In genomic region chr2:218301176-218301819, GRCh38 we compare ENCODE assay signal across 8 cellular contexts. TPM values are rescaled to one million over a fixed set of nuclear protein-coding genes. Genes with fewer than 3 reads are reported as not detected.
A peak's percentile ranks its signal among the peaks of the same experiment; 100 is the strongest.
DNase-seq lines count a peak whose midpoint lies in the region; ATAC-seq, FAIRE-seq and TF ChIP-seq lines count a peak whose summit lies in the region.

No MANE protein-coding gene starts in this region.

- H3K4me3 ChIP-seq in AG10803 (ENCODE audit: low read length) (no peak overlapping the region), H1 (ENCODE audit: extremely low read depth in 1 of 4, insufficient read depth in 2 of 4, low read depth in 3 of 4, low read length in 4 of 4) (no peak overlapping the region)

- H3K36me3 Mint-ChIP-seq in activated CD4-positive, alpha-beta memory T cell treated with anti-CD3 and anti-CD28 coated beads, Interleukin-2, amount 10 ng/mL, durations not matched to agents 7 days and 5 days (ENCODE audit: low read depth) = no peaks in the 10 kb centered on the region

- no peaks in the 10 kb centered on the region for H3K79me2 ChIP-seq in H1 (ENCODE audit: control insufficient read depth in 1 of 2, insufficient read depth in 2 of 2, low read length in 2 of 2)

- H3K9me3 ChIP-seq in H1 (ENCODE audit: insufficient read depth in 2 of 2, low read depth in 1 of 2, low read length in 1 of 2) = no peaks in the 10 kb centered on the region

- POLR2A ChIA-PET in activated CD4-positive, alpha-beta memory T cell treated with anti-CD3 and anti-CD28 coated beads, Interleukin-2, amount 10 ng/mL, durations not matched to agents 7 days and 5 days (lab: Charles Lee) = interaction anchor here (1.1 to 3.5 kb wide), 4 partner anchors 10 to 94 kb away, joined by 4 to 25 read pairs (median 6); no protein-coding TSS in a partner anchor
- POLR2A ChIA-PET in H1 (lab: Charles Lee; ENCODE audit: partially characterized antibody) = interaction anchor here (0.7 to 1.6 kb wide), 3 partner anchors 22 to 56 kb away, joined by 3 to 5 read pairs (median 3); partner anchors contain the start of gene CATIP

- H2BK20ac ChIP-seq in H1 (ENCODE audit: low read length) = no peak overlapping the region

- FAIRE-seq in H1 (lab: Jason Lieb, UNC) = peak; percentile 94

- H3K27ac Mint-ChIP-seq in activated CD4-positive, alpha-beta memory T cell treated with anti-CD3 and anti-CD28 coated beads, Interleukin-2, amount 10 ng/mL, durations not matched to agents 7 days and 5 days = no peak overlapping the region

- peaks cover 8% of the 10 kb centered on the region for H3K4me1 Mint-ChIP-seq in activated CD4-positive, alpha-beta memory T cell treated with anti-CD3 and anti-CD28 coated beads, Interleukin-2, amount 10 ng/mL, durations not matched to agents 7 days and 5 days

- TF ChIP-seq EP300 in H1 (IDR thresholded peaks at IDR 0.05; ENCODE audit: borderline replicate concordance in 1 of 2, low read depth in 2 of 2, low read length in 2 of 2) = no peak

- WGBS in H1 (ENCODE audit: extremely low coverage in 1 of 2, insufficient coverage in 1 of 2, insufficient read length in 1 of 2, insufficient replicate concordance in 2 of 2, low coverage in 1 of 2, low lambda C conversion rate in 2 of 2, missing lambda C conversion rate in 1 of 2), 2 experiments = 22% methylated on average over 9 of the region's 9 CpGs; no CpG with 5 or more reads in 1 of the 2 experiments

- H3K4me3 Mint-ChIP-seq in activated CD4-positive, alpha-beta memory T cell treated with anti-CD3 and anti-CD28 coated beads, Interleukin-2, amount 10 ng/mL, durations not matched to agents 7 days and 5 days = no peak overlapping the region

- H4K20me1 ChIP-seq in H1 (replicated peaks in 1 of 2; ENCODE audit: control insufficient read depth in 1 of 2, insufficient read depth in 2 of 2, low read length in 2 of 2) = no peaks in the 10 kb centered on the region

- H2BK15ac ChIP-seq in H1 (ENCODE audit: low read length) = no peak overlapping the region; the same call in 1 of the 2 replicates

- H4K91ac ChIP-seq in H1 (replicated peaks; ENCODE audit: insufficient read length, low read length) = no peak overlapping the region

- peak; percentile 79 for ATAC-seq in GM19324 (IDR thresholded peaks at IDR 0.05; ENCODE audit: low FRiP score, unreplicated experiment)

- no peak overlapping the region for H2BK5ac ChIP-seq in H1 (ENCODE audit: low read depth, low read length)

- no peak overlapping the region for H3K9ac ChIP-seq in H1 (replicated peaks in 1 of 4; ENCODE audit: extremely low read depth in 1 of 4, low read depth in 3 of 4, low read length in 3 of 4)

- H3K36me3 ChIP-seq in H1 (ENCODE audit: control insufficient read depth in 2 of 4, insufficient read depth in 4 of 4, low read length in 3 of 4) = no peaks in the 10 kb centered on the region

- H3K4me2 ChIP-seq in H1 (ENCODE audit: insufficient read depth in 1 of 2, low read depth in 2 of 2, low read length in 2 of 2) = no peak overlapping the region

- peak; percentile 98 for TF ChIP-seq CTCF in AG10803 (conservative IDR thresholded peaks at IDR 0.05; ENCODE audit: low read length)
- TF ChIP-seq CTCF in H1 (IDR thresholded peaks at IDR 0.05; ENCODE audit: control extremely low read depth in 1 of 3, insufficient read depth in 1 of 3, low read depth in 1 of 3, low read length in 3 of 3) = peak; percentile 78 to 96 (median 93)

- no peak for TF ChIP-seq POLR2A in H1 (IDR thresholded peaks at IDR 0.05; ENCODE audit: control extremely low read depth in 1 of 2, low read depth in 2 of 2, low read length in 2 of 2)

- H3K23me2 ChIP-seq in H1 (ENCODE audit: low read depth, low read length) = no peaks in the 10 kb centered on the region

- H3K14ac ChIP-seq in H1 (ENCODE audit: insufficient read length) = no peak overlapping the region

- H3K18ac ChIP-seq in H1 (ENCODE audit: extremely low read depth, low read length) = no peak overlapping the region

- no peak overlapping the region for H4K5ac ChIP-seq in H1 (ENCODE audit: insufficient read length, low read depth, low read length)

- no peak overlapping the region for H2AFZ ChIP-seq in H1 (ENCODE audit: low read length)

- H3K27me3 Mint-ChIP-seq in activated CD4-positive, alpha-beta memory T cell treated with anti-CD3 and anti-CD28 coated beads, Interleukin-2, amount 10 ng/mL, durations not matched to agents 7 days and 5 days = no peaks in the 10 kb centered on the region

- CTCF ChIA-PET in activated CD4-positive, alpha-beta memory T cell treated with anti-CD3 and anti-CD28 coated beads, Interleukin-2, amount 10 ng/mL, durations not matched to agents 7 days and 5 days (lab: Charles Lee) = interaction anchor here (0.6 to 3.8 kb wide), 23 partner anchors 8 to 502 kb away, joined by 3 to 40 read pairs (median 4); partner anchors contain the start of genes CATIP and TMBIM1
- CTCF ChIA-PET in H1 (lab: Charles Lee; ENCODE audit: partially characterized antibody) = interaction anchor here (0.6 to 11.7 kb wide), 39 partner anchors 7 to 406 kb away, joined by 3 to 192 read pairs (median 6); partner anchors contain the start of genes AAMP, CATIP, CTDSP1 and PNKD

- no peaks in the 10 kb centered on the region for H3K27me3 ChIP-seq in H1 (replicated peaks in 1 of 4; ENCODE audit: control insufficient read depth in 3 of 4, extremely low read depth in 1 of 4, insufficient read depth in 3 of 4, low read length in 3 of 4)

- no peaks in the 10 kb centered on the region for H3K4me1 ChIP-seq in H1 (replicated peaks in 1 of 4; ENCODE audit: control insufficient read depth in 3 of 4, insufficient read depth in 4 of 4, low read length in 3 of 4)

- TF ChIP-seq RAD21 in H1 (IDR thresholded peaks at IDR 0.05 in 1 of 2, conservative IDR thresholded peaks at IDR 0.05 in 1 of 2; ENCODE audit: low read depth in 2 of 2, low read length in 2 of 2) = peak; percentile 96 to 98

- no peak overlapping the region for H2BK12ac ChIP-seq in H1 (ENCODE audit: low read depth, low read length)

- no peak overlapping the region for H3K23ac ChIP-seq in H1 (ENCODE audit: insufficient read length)

- H3K56ac ChIP-seq in H1 (replicated peaks; ENCODE audit: insufficient read length, low read depth, low read length) = no peak overlapping the region

- DNase-seq in AG10803 (ENCODE audit: low read depth) (peak; percentile 70), HT-29 (ENCODE audit: low spot score) (peak; percentile 98), NK-92 (lab: John Stamatoyannopoulos, UW; ENCODE audit: unreplicated experiment) (peak; percentile 39), H1 (ENCODE audit: low read depth in 1 of 2, low spot score in 2 of 2) (peak; percentile 76 to 93), midbrain (lab: John Stamatoyannopoulos, UW) (peak; percentile 82)
- DNase-seq in activated CD4-positive, alpha-beta memory T cell treated with anti-CD3 and anti-CD28 coated beads, Interleukin-2, amount 10 ng/mL, durations not matched to agents 7 days and 5 days = peak; percentile 91
- DNase-seq in stimulated activated CD8-positive, alpha-beta memory T cell treated with anti-CD3 and anti-CD28 coated beads, Interleukin-4, amount 100 ng/mL, for 24 hours (ENCODE audit: low read depth) = peak; percentile 73

- H3K27ac ChIP-seq in H1 (ENCODE audit: low read depth, low read length) = no peak overlapping the region

- H3K4ac ChIP-seq in H1 (replicated peaks; ENCODE audit: insufficient read length, low read depth, low read length) = no peak overlapping the region

- no peak overlapping the region for H4K8ac ChIP-seq in H1 (ENCODE audit: extremely low read depth, insufficient read depth, low read length)

- no peaks in the 10 kb centered on the region for H3K79me1 ChIP-seq in H1 (ENCODE audit: low read depth, low read length)

- no peaks in the 10 kb centered on the region for H3K9me3 Mint-ChIP-seq in activated CD4-positive, alpha-beta memory T cell treated with anti-CD3 and anti-CD28 coated beads, Interleukin-2, amount 10 ng/mL, durations not matched to agents 7 days and 5 days

- H2AK5ac ChIP-seq in H1 (ENCODE audit: low read depth, low read length) = no peak overlapping the region

- no peak overlapping the region for H2BK120ac ChIP-seq in H1 (replicated peaks; ENCODE audit: low read depth, low read length)

RNA-seq across cellular contexts. Expression of gene TMBIM1, which starts 9.0 kb away (rescaled TPM):
- 229 and 311 TPM in 2 replicates for total RNA-seq in HT-29 (2014; rRNA removed; shearing (Covaris generic))
- 100 to 1,000 TPM; 105 to 107 TPM for total RNA-seq in activated CD4-positive, alpha-beta memory T cell treated with anti-CD3 and anti-CD28 coated beads, Interleukin-2, amount 10 ng/mL, durations not matched to agents 7 days and 5 days
- total RNA-seq in H1 (2021; fragmentation: NEBNext Ultra II Directional; extraction: Animal tissue kit (Norgen Biotek cat#: 25700)) = 22.1 and 24.5 TPM in 2 replicates
- polyA plus RNA-seq in H1 (2011; rRNA removed) = 36.8 and 43.6 TPM in 2 replicates
- 23.4 TPM for polyA plus RNA-seq in H1 (2011; cell fraction: cytosol; rRNA removed)
- polyA plus RNA-seq in H1 (2011; cell fraction: nucleus; rRNA removed) = 42.4 TPM
- 24.9 to 38.2 TPM (median 34.3 TPM) in 4 replicates for polyA plus RNA-seq in H1 (2012, experiment 1 of 2)
- polyA plus RNA-seq in H1 (2012, experiment 2 of 2) = 42.7 TPM
- 36.6 TPM for polyA plus RNA-seq in H1 (2013, experiment 1 of 2)
- 40.2 TPM for polyA plus RNA-seq in H1 (2013, experiment 2 of 2)
- polyA minus RNA-seq in H1 (2011; rRNA and poly(A)+ RNA removed) = 37.0 and 45.4 TPM in 2 replicates
- 12.4 TPM for polyA minus RNA-seq in H1 (2011; cell fraction: cytosol; rRNA and poly(A)+ RNA removed)
- polyA minus RNA-seq in H1 (2011; cell fraction: nucleus; rRNA and poly(A)+ RNA removed) = 11.7 TPM

RNA-seq across cellular contexts. Expression of gene PNKD, which starts 31.0 kb away (rescaled TPM):
- 73.9 and 77.2 TPM in 2 replicates for total RNA-seq in HT-29 (2014; rRNA removed; shearing (Covaris generic))
- total RNA-seq in activated CD4-positive, alpha-beta memory T cell treated with anti-CD3 and anti-CD28 coated beads, Interleukin-2, amount 10 ng/mL, durations not matched to agents 7 days and 5 days = 10 to 100 TPM; 30.1 to 31.8 TPM
- total RNA-seq in H1 (2021; fragmentation: NEBNext Ultra II Directional; extraction: Animal tissue kit (Norgen Biotek cat#: 25700)) = 43.9 and 44.4 TPM in 2 replicates
- polyA plus RNA-seq in H1 (2011; rRNA removed) = 65.4 and 83.4 TPM in 2 replicates
- 61.9 TPM for polyA plus RNA-seq in H1 (2011; cell fraction: cytosol; rRNA removed)
- 67.0 TPM for polyA plus RNA-seq in H1 (2011; cell fraction: nucleus; rRNA removed)
- polyA plus RNA-seq in H1 (2012, experiment 1 of 2) = 53.5 to 61.6 TPM (median 57.9 TPM) in 4 replicates
- polyA plus RNA-seq in H1 (2012, experiment 2 of 2) = 48.8 TPM
- polyA plus RNA-seq in H1 (2013, experiment 1 of 2) = 55.6 TPM
- polyA plus RNA-seq in H1 (2013, experiment 2 of 2) = 58.0 TPM
- polyA minus RNA-seq in H1 (2011; rRNA and poly(A)+ RNA removed) = 15.9 and 16.8 TPM in 2 replicates
- 5.7 TPM for polyA minus RNA-seq in H1 (2011; cell fraction: cytosol; rRNA and poly(A)+ RNA removed)
- polyA minus RNA-seq in H1 (2011; cell fraction: nucleus; rRNA and poly(A)+ RNA removed) = 13.5 TPM

RNA-seq across cellular contexts. Expression of gene AAMP, which starts 31.4 kb away (rescaled TPM):
- 266 and 310 TPM in 2 replicates for total RNA-seq in HT-29 (2014; rRNA removed; shearing (Covaris generic))
- 10 to 100 TPM; 44.2 to 46.8 TPM for total RNA-seq in activated CD4-positive, alpha-beta memory T cell treated with anti-CD3 and anti-CD28 coated beads, Interleukin-2, amount 10 ng/mL, durations not matched to agents 7 days and 5 days
- 119 and 125 TPM in 2 replicates for total RNA-seq in H1 (2021; fragmentation: NEBNext Ultra II Directional; extraction: Animal tissue kit (Norgen Biotek cat#: 25700))
- 119 and 192 TPM in 2 replicates for polyA plus RNA-seq in H1 (2011; rRNA removed)
- 160 TPM for polyA plus RNA-seq in H1 (2011; cell fraction: cytosol; rRNA removed)
- polyA plus RNA-seq in H1 (2011; cell fraction: nucleus; rRNA removed) = 186 TPM
- polyA plus RNA-seq in H1 (2012, experiment 1 of 2) = 134 to 150 TPM (median 145 TPM) in 4 replicates
- polyA plus RNA-seq in H1 (2012, experiment 2 of 2) = 97.6 TPM
- 53.4 TPM for polyA plus RNA-seq in H1 (2013, experiment 1 of 2)
- polyA plus RNA-seq in H1 (2013, experiment 2 of 2) = 54.8 TPM
- polyA minus RNA-seq in H1 (2011; rRNA and poly(A)+ RNA removed) = 67.0 and 74.5 TPM in 2 replicates
- 57.8 TPM for polyA minus RNA-seq in H1 (2011; cell fraction: cytosol; rRNA and poly(A)+ RNA removed)
- polyA minus RNA-seq in H1 (2011; cell fraction: nucleus; rRNA and poly(A)+ RNA removed) = 29.8 TPM

RNA-seq across cellular contexts. Expression of gene GPBAR1, which starts 40.5 kb away (rescaled TPM):
- 0.05 and 0.56 TPM in 2 replicates for total RNA-seq in HT-29 (2014; rRNA removed; shearing (Covaris generic))
- total RNA-seq in activated CD4-positive, alpha-beta memory T cell treated with anti-CD3 and anti-CD28 coated beads, Interleukin-2, amount 10 ng/mL, durations not matched to agents 7 days and 5 days = under 1 TPM; 0.68 to 0.75 TPM
- 0.32 and 0.63 TPM in 2 replicates for total RNA-seq in H1 (2021; fragmentation: NEBNext Ultra II Directional; extraction: Animal tissue kit (Norgen Biotek cat#: 25700))
- polyA plus RNA-seq in H1 (2011; rRNA removed) = 0.49 and 0.59 TPM in 2 replicates
- 0.36 TPM for polyA plus RNA-seq in H1 (2011; cell fraction: cytosol; rRNA removed)
- 0.70 TPM for polyA plus RNA-seq in H1 (2011; cell fraction: nucleus; rRNA removed)
- 0.28 to 0.38 TPM (median 0.29 TPM) in 3 of 4 replicates, not detected in the other for polyA plus RNA-seq in H1 (2012, experiment 1 of 2)
- 0.22 TPM for polyA plus RNA-seq in H1 (2012, experiment 2 of 2)
- 0.20 TPM for polyA plus RNA-seq in H1 (2013, experiment 1 of 2)
- 0.24 TPM for polyA plus RNA-seq in H1 (2013, experiment 2 of 2)
- polyA minus RNA-seq in H1 (2011; rRNA and poly(A)+ RNA removed) = 0.22 and 0.54 TPM in 2 replicates
- polyA minus RNA-seq in H1 (2011; cell fraction: cytosol; rRNA and poly(A)+ RNA removed) = not detected
- 0.60 TPM for polyA minus RNA-seq in H1 (2011; cell fraction: nucleus; rRNA and poly(A)+ RNA removed)

RNA-seq across cellular contexts. Expression of gene CATIP, which starts 55.4 kb away (rescaled TPM):
- total RNA-seq in HT-29 (2014; rRNA removed; shearing (Covaris generic)) = 1.6 TPM in 1 of 2 replicates, not detected in the other
- not detected for total RNA-seq in activated CD4-positive, alpha-beta memory T cell treated with anti-CD3 and anti-CD28 coated beads, Interleukin-2, amount 10 ng/mL, durations not matched to agents 7 days and 5 days
- total RNA-seq in H1 (2021; fragmentation: NEBNext Ultra II Directional; extraction: Animal tissue kit (Norgen Biotek cat#: 25700)) = not detected in 2 replicates
- not detected in 2 replicates for polyA plus RNA-seq in H1 (2011; rRNA removed)
- polyA plus RNA-seq in H1 (2011; cell fraction: cytosol; rRNA removed) = 0.27 TPM
- polyA plus RNA-seq in H1 (2011; cell fraction: nucleus; rRNA removed) = 0.87 TPM
- 0.16 to 0.34 TPM in 2 of 4 replicates, not detected in the others for polyA plus RNA-seq in H1 (2012, experiment 1 of 2)
- polyA plus RNA-seq in H1 (2012, experiment 2 of 2) = not detected
- not detected for polyA plus RNA-seq in H1 (2013, experiment 1 of 2)
- 0.07 TPM for polyA plus RNA-seq in H1 (2013, experiment 2 of 2)
- polyA minus RNA-seq in H1 (2011; rRNA and poly(A)+ RNA removed) = 0.60 TPM in 1 of 2 replicates, not detected in the other
- polyA minus RNA-seq in H1 (2011; cell fraction: cytosol; rRNA and poly(A)+ RNA removed) = not detected
- polyA minus RNA-seq in H1 (2011; cell fraction: nucleus; rRNA and poly(A)+ RNA removed) = not detected

Comparison
In these comparisons a context has a peak if more than half of its experiments do, and no peak if none do; other contexts are left out.
1. DNase-seq: peak in every context shown above with its lines; median percentile 98 in HT-29; 91 in activated CD4-positive, alpha-beta memory T cell treated with anti-CD3 and anti-CD28 coated beads, Interleukin-2, amount 10 ng/mL, durations not matched to agents 7 days and 5 days; 84 in H1; 82 in midbrain; 73 in stimulated activated CD8-positive, alpha-beta memory T cell treated with anti-CD3 and anti-CD28 coated beads, Interleukin-4, amount 100 ng/mL, for 24 hours; 70 in AG10803; 39 in NK-92.